8 cellular contexts compared by ENCODE assay signal in the genomic region with DNA sequence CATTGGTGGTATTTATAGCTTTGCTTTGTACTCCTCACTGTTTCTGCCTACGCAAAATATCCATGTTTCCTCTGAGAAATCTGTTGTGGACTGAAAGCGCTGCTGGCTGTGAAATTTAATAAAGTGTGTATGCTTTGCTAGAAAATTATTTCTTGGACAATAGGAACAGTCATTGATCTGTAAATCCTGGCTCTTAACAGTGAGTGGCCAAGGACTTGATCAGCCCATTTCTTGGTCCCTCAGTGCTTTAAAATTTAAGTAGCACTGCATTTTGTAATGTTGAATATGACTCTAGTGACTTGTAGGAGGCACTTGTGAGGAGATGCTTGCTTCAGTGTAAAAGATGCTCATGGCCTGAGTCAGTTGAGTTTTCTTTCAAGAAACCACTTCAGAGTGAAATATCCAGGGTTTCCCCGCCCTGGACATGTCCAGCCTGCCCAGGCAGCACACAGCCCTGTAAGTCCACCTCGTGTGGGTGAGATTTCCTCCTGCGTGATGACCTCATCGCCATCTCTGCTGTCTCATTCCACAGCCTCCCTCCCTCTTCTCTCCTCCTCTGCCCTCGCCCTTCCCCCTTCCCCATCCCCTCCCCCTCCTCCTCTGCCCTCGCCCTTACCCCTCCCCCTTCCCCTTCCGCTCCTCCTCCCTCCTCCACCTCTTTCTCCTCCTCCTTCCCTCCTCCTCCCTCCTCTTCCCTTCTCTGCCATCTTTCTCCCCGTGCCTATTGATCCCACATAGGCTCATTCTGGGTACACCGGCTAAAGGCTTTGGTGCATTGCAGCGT. TPM values are rescaled to one million over a fixed set of nuclear protein-coding genes. Genes with fewer than 3 reads are reported as not detected.
A peak's percentile ranks its signal among the peaks of the same experiment; 100 is the strongest.
DNase-seq lines count a peak whose midpoint lies in the region; ATAC-seq and TF ChIP-seq lines count a peak whose summit lies in the region.

No MANE protein-coding gene starts in this region.

- POLR2A ChIA-PET in IMR-90 (lab: Charles Lee; ENCODE audit: unreplicated experiment): no interaction called here

- peak overlapping the region; percentile 29 to 78 for H4K8ac ChIP-seq in IMR-90 (ENCODE audit: low read depth in 2 of 2, low read length in 2 of 2)

- intact Hi-C loops in IMR-90 (cut with micrococcal nuclease) (no loop called here), lower lobe of right lung (cut with DNase I) (no loop called here)

- TF ChIP-seq POLR2A in IMR-90 (IDR thresholded peaks at IDR 0.05; ENCODE audit: low read depth, low read length): no peak

- peaks cover 24% of the 10 kb centered on the region for H3K9me1 ChIP-seq in IMR-90 (ENCODE audit: insufficient read depth, low read length)

- peak overlapping the region; percentile 63 for H3K56ac ChIP-seq in IMR-90 (ENCODE audit: extremely low read depth, insufficient read depth, low read length)

- H3K36me3 ChIP-seq in IMR-90 (ENCODE audit: control insufficient read depth, insufficient read depth, low read length) (peaks cover 10% of the 10 kb centered on the region), lower lobe of right lung (peaks cover 26% of the 10 kb centered on the region), Karpas-422 (ENCODE audit: insufficient read depth, low read length) (no peaks in the 10 kb centered on the region)

- H3K4ac ChIP-seq in IMR-90 (ENCODE audit: low read depth, low read length): peak overlapping the region; percentile 93

- H3K27me3 ChIP-seq in IMR-90 (ENCODE audit: control insufficient read depth, insufficient read depth, low read length) (no peaks in the 10 kb centered on the region), lower lobe of right lung (ENCODE audit: low read depth) (peaks cover under 1% of the 10 kb centered on the region), Karpas-422 (ENCODE audit: low read length) (no peaks in the 10 kb centered on the region)

- peak overlapping the region; percentile 68 for H4K91ac ChIP-seq in IMR-90 (ENCODE audit: insufficient read depth, low read depth, low read length)

- H3K27ac ChIP-seq in IMR-90 (ENCODE audit: insufficient read depth, low read length) (peak overlapping the region; percentile 58), lower lobe of right lung (no peak overlapping the region), Karpas-422 (ENCODE audit: low read length) (no peak overlapping the region)

- peak overlapping the region; percentile 89 for H2BK120ac ChIP-seq in IMR-90 (ENCODE audit: low read depth, low read length)

- peak overlapping the region; percentile 70; the same call in 1 of the 2 replicates for H4K5ac ChIP-seq in IMR-90 (ENCODE audit: low read depth, low read length)

- no TSS peak for BruUV-seq in IMR-90 (replicated peaks; lab: Mats Ljungman, UMichigan)

- peak overlapping the region; percentile 43 for H2AK9ac ChIP-seq in IMR-90 (replicated peaks; ENCODE audit: low read depth, low read length, poor library complexity)

- no peaks in the 10 kb centered on the region for H3K79me2 ChIP-seq in Karpas-422 (ENCODE audit: low read length)

- H3K14ac ChIP-seq in IMR-90 (replicated peaks; ENCODE audit: low read depth, low read length): peak overlapping the region; percentile 97

- H4K20me1 ChIP-seq in IMR-90 (ENCODE audit: insufficient read depth, low read length) (peaks cover 4% of the 10 kb centered on the region; the same call in 1 of the 2 replicates), Karpas-422 (ENCODE audit: insufficient read depth, low read depth, low read length) (no peaks in the 10 kb centered on the region)

- TF ChIP-seq RAD21 in IMR-90 (IDR thresholded peaks at IDR 0.05; ENCODE audit: low read length): 0 out of 2 replicates have a peak, but pooled peaks have one; percentile 2

- in situ Hi-C loops in IMR-90 (cut with MboI; ENCODE audit: low sequenced_read_pairs): no loop called here

- 20% methylated on average over 5 of the region's 12 CpGs; no CpG with 5 or more reads in 1 of the 2 experiments for WGBS in IMR-90 (ENCODE audit: extremely low coverage in 2 of 2, insufficient read length in 1 of 2), 2 experiments

- H3K9ac ChIP-seq in IMR-90 (ENCODE audit: low read depth, low read length) (no peak overlapping the region; the same call in 1 of the 2 replicates), Karpas-422 (ENCODE audit: low read length) (no peak overlapping the region)

- H3K79me1 ChIP-seq in IMR-90 (ENCODE audit: low read depth in 1 of 2, low read length in 2 of 2): peaks cover 0 to 23% of the 10 kb centered on the region in 2 experiments

- peak overlapping the region; percentile 88 for H2BK5ac ChIP-seq in IMR-90 (ENCODE audit: low read depth, low read length, poor library complexity, severe bottlenecking)

- H2AFZ ChIP-seq in IMR-90 (replicated peaks; ENCODE audit: low read length, poor library complexity): peak overlapping the region; percentile 11
- H2AFZ ChIP-seq in Karpas-422 (ENCODE audit: low read length): no peak overlapping the region

- H3K18ac ChIP-seq in IMR-90 (ENCODE audit: low read depth, low read length): peak overlapping the region; percentile 51

- TF ChIP-seq CTCF in IMR-90 (conservative IDR thresholded peaks at IDR 0.05; ENCODE audit: low read depth, low read length) (no peak), lower lobe of right lung (IDR thresholded peaks at IDR 0.05) (no peak)

- peak overlapping the region; percentile 95 for H2AK5ac ChIP-seq in IMR-90 (ENCODE audit: low read depth, low read length)

- H3K4me1 ChIP-seq in IMR-90 (ENCODE audit: control insufficient read depth, insufficient read depth, low read length): peaks cover 17% of the 10 kb centered on the region
- H3K4me1 ChIP-seq in lower lobe of right lung: peaks cover 17% of the 10 kb centered on the region
- H3K4me1 ChIP-seq in Karpas-422 (ENCODE audit: low read length): no peaks in the 10 kb centered on the region

- CTCF ChIA-PET in IMR-90 (lab: Yijun Ruan, JAX): no interaction called here

- dilution Hi-C loops in IMR-90 (cut with HindIII; ENCODE audit: low sequenced_read_pairs, unreplicated experiment): no loop called here

- DNase-seq in AG08396 (ENCODE audit: low spot score): peak; percentile 90
- DNase-seq in IMR-90: peak; percentile 98
- peak; percentile 53 for DNase-seq in cerebellar cortex (ENCODE audit: low spot score)
- no peak for DNase-seq in lower lobe of right lung
- no peak for DNase-seq in Karpas-422
- DNase-seq in SHP77 treated with DMSO at 0.1 percent for 48 hours (lab: John Stamatoyannopoulos, UW): no peak
- no peak for DNase-seq in mesenteric fat pad (ENCODE audit: low spot score)

- no peak overlapping the region for H3K4me3 ChIP-seq in IMR-90 (ENCODE audit: insufficient read depth, low read depth, low read length)
- H3K4me3 ChIP-seq in lower lobe of right lung: no peak overlapping the region
- no peak overlapping the region for H3K4me3 ChIP-seq in Karpas-422 (ENCODE audit: low read length)

- H3K9me3 ChIP-seq in IMR-90 (ENCODE audit: control insufficient read depth, insufficient read depth, low read length): no peaks in the 10 kb centered on the region
- H3K9me3 ChIP-seq in lower lobe of right lung: no peaks in the 10 kb centered on the region
- H3K9me3 ChIP-seq in Karpas-422 (ENCODE audit: low read length): no peaks in the 10 kb centered on the region

- peak overlapping the region; percentile 64; the same call in 2 of the 3 replicates for H2BK15ac ChIP-seq in IMR-90 (ENCODE audit: low read depth, low read length)

- H3K9me2 ChIP-seq in Karpas-422 (replicated peaks; ENCODE audit: insufficient read depth, low read length): no peaks in the 10 kb centered on the region

- peak overlapping the region; percentile 47 for H3K23ac ChIP-seq in IMR-90 (ENCODE audit: low read depth, low read length)

- ATAC-seq in IMR-90 (ENCODE audit: low read depth): peak; percentile 88
- peak; percentile 64 to 65 for ATAC-seq in lower lobe of right lung
- ATAC-seq in HG02938 (IDR thresholded peaks at IDR 0.05; ENCODE audit: unreplicated experiment): no peak

- peak overlapping the region; percentile 58 for H2BK20ac ChIP-seq in IMR-90 (ENCODE audit: low read depth, low read length)

- H3K4me2 ChIP-seq in IMR-90 (ENCODE audit: low read depth, low read length) (peak overlapping the region; percentile 37; the same call in 1 of the 2 replicates), Karpas-422 (ENCODE audit: low read depth, low read length, poor library complexity, severe bottlenecking) (no peak overlapping the region)

TF ChIP-seq in IMR-90, 13 proteins besides CTCF, POLR2A, EP300 and RAD21 (continues in another document):
- peak; percentile 56 for TF ChIP-seq RCOR1 (IDR thresholded peaks at IDR 0.05; ENCODE audit: insufficient replicate concordance, low read length)
- peak; percentile 83 for TF ChIP-seq NFE2L2 (IDR thresholded peaks at IDR 0.05; ENCODE audit: low read depth, low read length)
- peak; percentile 56; the same call in 1 of the 2 replicates for TF ChIP-seq BHLHE40 (IDR thresholded peaks at IDR 0.05; ENCODE audit: low read depth, low read length)
- TF ChIP-seq MAZ (IDR thresholded peaks at IDR 0.05; ENCODE audit: borderline replicate concordance, low read depth, low read length): peak; percentile 88
- TF ChIP-seq, protein P1, sequence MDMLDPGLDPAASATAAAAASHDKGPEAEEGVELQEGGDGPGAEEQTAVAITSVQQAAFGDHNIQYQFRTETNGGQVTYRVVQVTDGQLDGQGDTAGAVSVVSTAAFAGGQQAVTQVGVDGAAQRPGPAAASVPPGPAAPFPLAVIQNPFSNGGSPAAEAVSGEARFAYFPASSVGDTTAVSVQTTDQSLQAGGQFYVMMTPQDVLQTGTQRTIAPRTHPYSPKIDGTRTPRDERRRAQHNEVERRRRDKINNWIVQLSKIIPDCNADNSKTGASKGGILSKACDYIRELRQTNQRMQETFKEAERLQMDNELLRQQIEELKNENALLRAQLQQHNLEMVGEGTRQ (IDR thresholded peaks at IDR 0.05; ENCODE audit: low read depth, low read length): peak; percentile 5; the same call in 1 of the 2 replicates
- TF ChIP-seq FOS (IDR thresholded peaks at IDR 0.05; ENCODE audit: low read depth, low read length): peak; percentile 65; the same call in 1 of the 2 replicates
- TF ChIP-seq MAFK (IDR thresholded peaks at IDR 0.05; ENCODE audit: low read depth, low read length): peak; percentile 13; the same call in 1 of the 2 replicates
- no peak for TF ChIP-seq RFX5 (IDR thresholded peaks at IDR 0.05; ENCODE audit: low read depth, low read length)
- TF ChIP-seq CEBPB (IDR thresholded peaks at IDR 0.05; ENCODE audit: low read depth, low read length): peak; percentile 60; the same call in 1 of the 2 replicates
- TF ChIP-seq MXI1 (IDR thresholded peaks at IDR 0.05; ENCODE audit: borderline replicate concordance, low read depth, low read length): peak; percentile 53; the same call in 1 of the 2 replicates
- no peak for TF ChIP-seq SMC3 (IDR thresholded peaks at IDR 0.05; ENCODE audit: low read depth, low read length)

RNA-seq across cellular contexts. Expression of gene NCS1, which starts 34.1 kb away (rescaled TPM):
- total RNA-seq in IMR-90 (2012; rRNA removed) (35.8 and 41.0 TPM in 2 replicates), lower lobe of right lung (7.0 TPM), mesenteric fat pad (11.9 TPM)
- polyA plus RNA-seq in IMR-90 (2012; rRNA removed): 60.5 and 68.9 TPM in 2 replicates
- polyA plus RNA-seq in IMR-90 (2012; cell fraction: cytosol; rRNA removed): 45.5 and 54.7 TPM in 2 replicates
- polyA plus RNA-seq in IMR-90 (2012; cell fraction: nucleus; rRNA removed; ENCODE audit: low replicate concordance): 36.7 and 43.5 TPM in 2 replicates
- total RNA-seq in Karpas-422 (2014; rRNA removed; shearing (Covaris generic); ENCODE audit: low replicate concordance): not detected in 2 replicates

Comparison
In these comparisons a context has a peak if more than half of its experiments do, and no peak if none do; other contexts are left out.
1. DNase-seq: peak in AG08396 (single experiment), IMR-90 (single experiment) and cerebellar cortex (single experiment); none in lower lobe of right lung (single experiment), Karpas-422 (single experiment), SHP77 treated with DMSO at 0.1 percent for 48 hours (single experiment) and mesenteric fat pad (single experiment).